ENCODE assay signal across 28 cellular contexts in genomic region chr12:3511760-3512159, GRCh38. TPM values are rescaled to one million over a fixed set of nuclear protein-coding genes. Genes with fewer than 3 reads are reported as not detected.
"Had no signal": no experiment of that assay in that cellular context is flagged by ENCODE, and none has a peak within 500 bp of the region (broad histone marks: within the 10 kb centered on the region; RNA-seq: fewer than 3 reads in every experiment).

No MANE protein-coding gene starts in this region.

- ATAC-seq: activated CD8-positive, alpha-beta memory T cell treated with anti-CD3 and anti-CD28 coated beads, Interleukin-2, amount 10 ng/mL, durations not matched to agents 7 days and 5 days; activated CD8-positive, alpha-beta T cell treated with anti-CD3 and anti-CD28 coated beads for 36 hours; activated naive CD8-positive, alpha-beta T cell treated with anti-CD3 and anti-CD28 coated beads, Interleukin-2, amount 50 U/mL, for 24 hours had no signal

- H3K4me3 ChIP-seq: ascending aorta had no signal

- DNase-seq: activated B cell treated with CpG ODN at 0.5 μM for 24 hours; activated CD4-positive, alpha-beta memory T cell treated with anti-CD3 and anti-CD28 coated beads for 36 hours; activated CD4-positive, alpha-beta T cell treated with anti-CD3 and anti-CD28 coated beads for 4 hours; activated CD4-positive, alpha-beta T cell treated with anti-CD3 and anti-CD28 coated beads, Interleukin-2, amount 10 ng/mL, durations not matched to agents 24 days and 14 days; activated CD4-positive, alpha-beta T cell treated with anti-CD3 and anti-CD28 coated beads, Interleukin-2, amount 50 U/mL, for 1 hour; activated CD4-positive, alpha-beta T cell treated with anti-CD3 and anti-CD28 coated beads, Interleukin-2, amount 50 U/mL, for 4 hours; activated CD4-positive, CD25-positive, alpha-beta regulatory T cell treated with anti-CD3 and anti-CD28 coated beads, Interleukin-2, amount 50 U/mL, for 72 hours; activated CD8-positive, alpha-beta memory T cell treated with anti-CD3 and anti-CD28 coated beads, Interleukin-2, amount 10 ng/mL, durations not matched to agents 7 days and 5 days; activated CD8-positive, alpha-beta memory T cell treated with anti-CD3 and anti-CD28 coated beads, Interleukin-2, amount 50 U/mL, for 48 hours; activated CD8-positive, alpha-beta T cell treated with anti-CD3 and anti-CD28 coated beads for 36 hours; activated effector memory CD4-positive, alpha-beta T cell treated with Interleukin-2 at 50 U/mL for 16 hours; activated gamma-delta T cell; activated naive CD4-positive, alpha-beta T cell treated with anti-CD3 and anti-CD28 coated beads, Interleukin-2, amount 10 ng/mL, durations not matched to agents 7 days and 5 days; activated naive CD4-positive, alpha-beta T cell treated with Interleukin-2 at 50 U/mL for 16 hours; activated naive CD8-positive, alpha-beta T cell treated with anti-CD3 and anti-CD28 coated beads, Interleukin-2, amount 10 ng/mL, durations not matched to agents 7 days and 5 days; activated naive CD8-positive, alpha-beta T cell treated with anti-CD3 and anti-CD28 coated beads, Interleukin-2, amount 50 U/mL, for 24 hours; activated T-cell treated with anti-CD3 and anti-CD28 coated beads, Interleukin-2, amount 50 U/mL, for 24 hours; activated T-cell treated with anti-CD3 and anti-CD28 coated beads, Interleukin-2, amount 50 U/mL, for 48 hours; amygdala; anterior cingulate cortex; central memory CD4-positive, alpha-beta T cell; T-helper 1 cell; T-helper 2 cell; T-helper 9 cell had no signal

- H3K27ac ChIP-seq: ascending aorta, VCaP had no signal

- H3K9me3 ChIP-seq: ascending aorta had no signal

- H3K27me3 ChIP-seq: ascending aorta had no signal

- H3K36me3 ChIP-seq: ascending aorta had no signal

- H3K4me1 ChIP-seq: ascending aorta had no signal

RNA-seq across cellular contexts. Expression of gene PRMT8, which starts 20.8 kb away (rescaled TPM):
- total RNA-seq: activated B cell treated with CpG ODN at 0.5 μM for 24 hours; activated CD4-positive, alpha-beta memory T cell treated with anti-CD3 and anti-CD28 coated beads for 36 hours; activated CD4-positive, alpha-beta T cell treated with anti-CD3 and anti-CD28 coated beads, Interleukin-2, amount 10 ng/mL, durations not matched to agents 24 days and 14 days; activated CD8-positive, alpha-beta memory T cell treated with anti-CD3 and anti-CD28 coated beads, Interleukin-2, amount 10 ng/mL, durations not matched to agents 7 days and 5 days; activated CD8-positive, alpha-beta T cell treated with anti-CD3 and anti-CD28 coated beads for 36 hours; activated naive CD8-positive, alpha-beta T cell treated with anti-CD3 and anti-CD28 coated beads, Interleukin-2, amount 10 ng/mL, durations not matched to agents 7 days and 5 days; activated T-helper 2 cell treated with anti-CD3 and anti-CD28 coated beads, Interferon-gamma antibody, Interleukin-2, Interleukin-4, amounts not matched to agents 10 μg/mL and 5 μg/mL and 100 μg/mL, durations not matched to agents 14 hours and 24 hours and 36 hours; ascending aorta; cardiac septum had no signal
